In the genomic region with DNA sequence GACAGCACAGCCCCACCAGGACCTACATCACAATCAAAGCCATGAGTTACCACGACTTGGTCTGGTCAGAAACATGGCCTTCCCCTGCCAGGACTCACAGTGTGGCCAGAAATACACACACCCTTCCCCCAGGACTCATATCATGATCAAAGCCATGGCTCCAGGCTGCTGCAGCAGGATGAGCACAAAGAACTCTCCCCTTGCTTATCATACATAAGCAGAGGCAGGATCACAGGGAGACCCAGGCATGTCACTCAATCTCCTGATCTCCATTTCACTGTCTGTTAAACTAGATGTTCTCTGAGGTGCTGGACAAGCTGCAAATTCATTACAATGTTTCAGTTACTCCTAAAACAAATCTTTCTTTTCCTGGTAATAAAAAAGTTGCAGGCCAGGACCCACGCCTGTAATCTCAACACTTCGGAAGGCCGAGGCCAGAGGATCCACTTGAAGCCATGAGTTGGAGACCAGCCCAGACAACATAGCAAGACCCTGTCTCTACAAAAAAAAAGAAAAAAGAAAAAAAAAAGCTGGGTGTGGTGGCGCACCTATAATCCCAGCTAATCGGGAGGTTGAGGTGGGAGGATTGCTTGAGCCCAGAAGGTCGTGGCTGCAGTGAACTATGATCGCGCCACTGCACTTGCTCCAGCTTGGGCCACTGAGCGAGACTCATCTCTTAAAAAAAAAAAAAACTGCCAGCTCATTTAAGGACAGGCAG, we compare ENCODE assay signal across 1 cellular context.
A peak's percentile ranks its signal among the peaks of the same experiment; 100 is the strongest.
TF ChIP-seq lines count a peak whose summit lies in the region.

No MANE protein-coding gene starts in this region.

TF ChIP-seq in K562, 482 proteins besides CTCF, POLR2A, EP300 and RAD21 (continued from another document and continues in another):
- TF ChIP-seq, protein P1, sequence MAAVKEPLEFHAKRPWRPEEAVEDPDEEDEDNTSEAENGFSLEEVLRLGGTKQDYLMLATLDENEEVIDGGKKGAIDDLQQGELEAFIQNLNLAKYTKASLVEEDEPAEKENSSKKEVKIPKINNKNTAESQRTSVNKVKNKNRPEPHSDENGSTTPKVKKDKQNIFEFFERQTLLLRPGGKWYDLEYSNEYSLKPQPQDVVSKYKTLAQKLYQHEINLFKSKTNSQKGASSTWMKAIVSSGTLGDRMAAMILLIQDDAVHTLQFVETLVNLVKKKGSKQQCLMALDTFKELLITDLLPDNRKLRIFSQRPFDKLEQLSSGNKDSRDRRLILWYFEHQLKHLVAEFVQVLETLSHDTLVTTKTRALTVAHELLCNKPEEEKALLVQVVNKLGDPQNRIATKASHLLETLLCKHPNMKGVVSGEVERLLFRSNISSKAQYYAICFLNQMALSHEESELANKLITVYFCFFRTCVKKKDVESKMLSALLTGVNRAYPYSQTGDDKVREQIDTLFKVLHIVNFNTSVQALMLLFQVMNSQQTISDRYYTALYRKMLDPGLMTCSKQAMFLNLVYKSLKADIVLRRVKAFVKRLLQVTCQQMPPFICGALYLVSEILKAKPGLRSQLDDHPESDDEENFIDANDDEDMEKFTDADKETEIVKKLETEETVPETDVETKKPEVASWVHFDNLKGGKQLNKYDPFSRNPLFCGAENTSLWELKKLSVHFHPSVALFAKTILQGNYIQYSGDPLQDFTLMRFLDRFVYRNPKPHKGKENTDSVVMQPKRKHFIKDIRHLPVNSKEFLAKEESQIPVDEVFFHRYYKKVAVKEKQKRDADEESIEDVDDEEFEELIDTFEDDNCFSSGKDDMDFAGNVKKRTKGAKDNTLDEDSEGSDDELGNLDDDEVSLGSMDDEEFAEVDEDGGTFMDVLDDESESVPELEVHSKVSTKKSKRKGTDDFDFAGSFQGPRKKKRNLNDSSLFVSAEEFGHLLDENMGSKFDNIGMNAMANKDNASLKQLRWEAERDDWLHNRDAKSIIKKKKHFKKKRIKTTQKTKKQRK (IDR thresholded peaks at IDR 0.05; ENCODE audit: borderline replicate concordance, low read depth, low read length), result no peak
- TF ChIP-seq GATAD2B (IDR thresholded peaks at IDR 0.05; ENCODE audit: borderline replicate concordance) (0 out of 2 replicates have a peak, but pooled peaks have one; percentile 29), ZBTB8A (IDR thresholded peaks at IDR 0.05; ENCODE audit: partially characterized antibody) (no peak), CREB3 (tag; conservative IDR thresholded peaks at IDR 0.05; ENCODE audit: low read depth) (no peak), RCOR1 (IDR thresholded peaks at IDR 0.05; ENCODE audit: borderline replicate concordance in 1 of 2, low read depth in 2 of 2, low read length in 2 of 2) (peak in 1 of 2 experiments; percentile 87; a peak in 2 of 4 replicates), MCM3 (IDR thresholded peaks at IDR 0.05) (no peak), TAF9B (IDR thresholded peaks at IDR 0.05; ENCODE audit: partially characterized antibody) (no peak), BRCA1 (IDR thresholded peaks at IDR 0.05) (no peak), BRCA1 (CRISPR knock-in tag; IDR thresholded peaks at IDR 0.05) (no peak), STAG1 (CRISPR knock-in tag; IDR thresholded peaks at IDR 0.05; ENCODE audit: borderline replicate concordance) (no peak), MEF2A (IDR thresholded peaks at IDR 0.05; ENCODE audit: control insufficient read depth, low read depth, low read length) (0 out of 2 replicates have a peak, but pooled peaks have one; percentile 56), ESRRB (CRISPR knock-in tag; IDR thresholded peaks at IDR 0.05; ENCODE audit: borderline replicate concordance) (no peak), ZBTB40 (IDR thresholded peaks at IDR 0.05) (no peak; the same call in 1 of the 2 replicates), ZBTB40 (CRISPR knock-in tag; IDR thresholded peaks at IDR 0.05) (no peak), XRCC3 (IDR thresholded peaks at IDR 0.05) (no peak), MCM7 (IDR thresholded peaks at IDR 0.05) (no peak), ZFP91 (CRISPR knock-in tag; IDR thresholded peaks at IDR 0.05) (no peak), ZNF644 (tag; IDR thresholded peaks at IDR 0.05; ENCODE audit: low read depth) (0 out of 2 replicates have a peak, but pooled peaks have one; percentile 45), CBFA2T2 (conservative IDR thresholded peaks at IDR 0.05) (peak; percentile 89), ZFX (CRISPR knock-in tag; IDR thresholded peaks at IDR 0.05) (peak; percentile 33; the same call in 1 of the 2 replicates), NR4A1 (CRISPR knock-in tag; IDR thresholded peaks at IDR 0.05) (no peak), NR4A1 (tag; IDR thresholded peaks at IDR 0.05) (no peak), ZZZ3 (IDR thresholded peaks at IDR 0.05) (no peak), POLR2H (tag; IDR thresholded peaks at IDR 0.05; ENCODE audit: low read depth) (no peak), ARID2 (IDR thresholded peaks at IDR 0.05) (no peak), POLR3A (IDR thresholded peaks at IDR 0.05; ENCODE audit: borderline replicate concordance, extremely low read depth, insufficient read depth, insufficient read length) (no peak), KDM2B (CRISPR knock-in tag; IDR thresholded peaks at IDR 0.05) (no peak), XRCC4 (IDR thresholded peaks at IDR 0.05; ENCODE audit: extremely low read depth, insufficient read depth, insufficient read length) (no peak), SMARCE1 (IDR thresholded peaks at IDR 0.05) (peak; percentile 12; the same call in 1 of the 2 replicates), SMARCC2 (IDR thresholded peaks at IDR 0.05; ENCODE audit: low read depth) (no peak), ZBTB34 (CRISPR knock-in tag; IDR thresholded peaks at IDR 0.05) (no peak), ZBTB17 (CRISPR knock-in tag; IDR thresholded peaks at IDR 0.05) (no peak), ZNF589 (CRISPR knock-in tag; IDR thresholded peaks at IDR 0.05; ENCODE audit: low read depth) (no peak), HDAC3 (IDR thresholded peaks at IDR 0.05; ENCODE audit: borderline replicate concordance, partially characterized antibody) (no peak), ZNF175 (CRISPR knock-in tag; IDR thresholded peaks at IDR 0.05; ENCODE audit: low read depth) (no peak), ZFP36 (IDR thresholded peaks at IDR 0.05; ENCODE audit: low read depth, low read length, partially characterized antibody) (no peak)
- TF ChIP-seq, protein P2, sequence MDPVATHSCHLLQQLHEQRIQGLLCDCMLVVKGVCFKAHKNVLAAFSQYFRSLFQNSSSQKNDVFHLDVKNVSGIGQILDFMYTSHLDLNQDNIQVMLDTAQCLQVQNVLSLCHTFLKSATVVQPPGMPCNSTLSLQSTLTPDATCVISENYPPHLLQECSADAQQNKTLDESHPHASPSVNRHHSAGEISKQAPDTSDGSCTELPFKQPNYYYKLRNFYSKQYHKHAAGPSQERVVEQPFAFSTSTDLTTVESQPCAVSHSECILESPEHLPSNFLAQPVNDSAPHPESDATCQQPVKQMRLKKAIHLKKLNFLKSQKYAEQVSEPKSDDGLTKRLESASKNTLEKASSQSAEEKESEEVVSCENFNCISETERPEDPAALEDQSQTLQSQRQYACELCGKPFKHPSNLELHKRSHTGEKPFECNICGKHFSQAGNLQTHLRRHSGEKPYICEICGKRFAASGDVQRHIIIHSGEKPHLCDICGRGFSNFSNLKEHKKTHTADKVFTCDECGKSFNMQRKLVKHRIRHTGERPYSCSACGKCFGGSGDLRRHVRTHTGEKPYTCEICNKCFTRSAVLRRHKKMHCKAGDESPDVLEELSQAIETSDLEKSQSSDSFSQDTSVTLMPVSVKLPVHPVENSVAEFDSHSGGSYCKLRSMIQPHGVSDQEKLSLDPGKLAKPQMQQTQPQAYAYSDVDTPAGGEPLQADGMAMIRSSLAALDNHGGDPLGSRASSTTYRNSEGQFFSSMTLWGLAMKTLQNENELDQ (CRISPR knock-in tag; IDR thresholded peaks at IDR 0.05; ENCODE audit: borderline replicate concordance), result no peak
- TF ChIP-seq, protein P3, sequence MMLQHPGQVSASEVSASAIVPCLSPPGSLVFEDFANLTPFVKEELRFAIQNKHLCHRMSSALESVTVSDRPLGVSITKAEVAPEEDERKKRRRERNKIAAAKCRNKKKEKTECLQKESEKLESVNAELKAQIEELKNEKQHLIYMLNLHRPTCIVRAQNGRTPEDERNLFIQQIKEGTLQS (IDR thresholded peaks at IDR 0.05), result no peak
- TF ChIP-seq, protein P3 (CRISPR knock-in tag; conservative IDR thresholded peaks at IDR 0.05), result no peak
